7 cellular contexts compared by ENCODE assay signal in genomic region chr3:197950661-197951029, GRCh38. TPM values are rescaled to one million over a fixed set of nuclear protein-coding genes. Genes with fewer than 3 reads are reported as not detected.
DNase-seq lines count a peak whose midpoint lies in the region; ATAC-seq and TF ChIP-seq lines count a peak whose summit lies in the region.

No MANE protein-coding gene starts in this region.

- H3K4me1 ChIP-seq in HCT116 (ENCODE audit: control insufficient read depth in 1 of 2, insufficient read depth in 2 of 2, low read length in 2 of 2) (peaks cover 11 to 20% of the 10 kb centered on the region in 2 experiments; a peak in 3 of 4 replicates), hepatocyte (ENCODE audit: insufficient read depth) (peaks cover 27% of the 10 kb centered on the region)

- H3K36me3 ChIP-seq in HCT116 (ENCODE audit: control insufficient read depth in 1 of 2, insufficient read depth in 2 of 2, low read length in 2 of 2) (peaks cover 39 to 53% of the 10 kb centered on the region in 2 experiments; a peak in 3 of 4 replicates), hepatocyte (replicated peaks; ENCODE audit: insufficient read depth, low read depth) (peaks cover 6% of the 10 kb centered on the region)

- H3K27me3 Mint-ChIP-seq in WTC11 (ENCODE audit: low read depth): no peaks in the 10 kb centered on the region

- H3K4me3 Mint-ChIP-seq in WTC11: peak overlapping the region; percentile 97

- POLR2A ChIA-PET in HCT116 (lab: Charles Lee) (no interaction called here), WTC11 (lab: Charles Lee) (no interaction called here)

- CTCF ChIA-PET in HCT116 (lab: Charles Lee): no interaction called here
- CTCF ChIA-PET in WTC11 (lab: Charles Lee): interaction anchor here (1.6 kb wide), 1 partner anchor 24 kb away, joined by 3 read pairs; no protein-coding TSS in a partner anchor

- H3K9me3 ChIP-seq in HCT116 (ENCODE audit: control insufficient read depth in 1 of 2, insufficient read depth in 1 of 2, low read depth in 1 of 2, low read length in 2 of 2): no peaks in the 10 kb centered on the region
- no peaks in the 10 kb centered on the region for H3K9me3 ChIP-seq in hepatocyte (ENCODE audit: low read depth)

- peaks cover 57% of the 10 kb centered on the region for H3K79me2 ChIP-seq in HCT116 (ENCODE audit: insufficient read depth, low read length)
- peaks cover 43% of the 10 kb centered on the region for H3K79me2 ChIP-seq in hepatocyte

- H3K27me3 ChIP-seq in HCT116 (ENCODE audit: insufficient read depth, low read length): no peaks in the 10 kb centered on the region
- no peaks in the 10 kb centered on the region for H3K27me3 ChIP-seq in hepatocyte

- no peak for TF ChIP-seq RAD21 in HCT116 (IDR thresholded peaks at IDR 0.05; ENCODE audit: low read depth)

- H3K4me1 Mint-ChIP-seq in WTC11: peaks cover 32% of the 10 kb centered on the region

- no TSS peak for BruUV-seq in HCT116 (replicated peaks; lab: Mats Ljungman, UMichigan)

- intact Hi-C loops in HCT116 (cut with micrococcal nuclease): no loop called here

- H3K9me2 ChIP-seq in HCT116 (ENCODE audit: insufficient read depth): no peaks in the 10 kb centered on the region
- H3K9me2 ChIP-seq in hepatocyte (replicated peaks; ENCODE audit: insufficient read depth): no peaks in the 10 kb centered on the region

- ATAC-seq in HCT116: no peak
- ATAC-seq in WTC11: no peak
- ATAC-seq in GM18505 (IDR thresholded peaks at IDR 0.05; ENCODE audit: unreplicated experiment): no peak

- TF ChIP-seq POLR2A in HCT116 (IDR thresholded peaks at IDR 0.05; ENCODE audit: borderline replicate concordance, extremely low read depth, insufficient read depth, insufficient read length) (no peak), GM18505 (IDR thresholded peaks at IDR 0.05; ENCODE audit: borderline replicate concordance, extremely low read depth, insufficient read depth, insufficient read length) (no peak)

- H3K27ac ChIP-seq in HCT116 (ENCODE audit: low read depth, low read length) (peak overlapping the region; percentile 58), hepatocyte (peak overlapping the region; percentile 82)

- H4K20me1 ChIP-seq in HCT116 (ENCODE audit: insufficient read depth): peaks cover 24% of the 10 kb centered on the region; the same call in 1 of the 2 replicates
- H4K20me1 ChIP-seq in hepatocyte (ENCODE audit: insufficient read depth, poor library complexity, severe bottlenecking): peaks cover 47% of the 10 kb centered on the region

- peaks cover 54% of the 10 kb centered on the region for H3K36me3 Mint-ChIP-seq in WTC11

- DNase-seq in HCT116 (ENCODE audit: low read depth, low spot score): no peak
- DNase-seq in WTC11 (ENCODE audit: low spot score): no peak
- no peak for DNase-seq in hepatocyte (ENCODE audit: low spot score)
- peak; percentile 10 for DNase-seq in smooth muscle cell of the brain vasculature (ENCODE audit: low read depth, low spot score)
- no peak for DNase-seq in LoVo (ENCODE audit: low spot score)
- no peak for DNase-seq in NCI-H2171 treated with DMSO at 0.1 percent for 48 hours (lab: John Stamatoyannopoulos, UW)

- RAD21 ChIA-PET in HCT116 (lab: Charles Lee; ENCODE audit: low non-redundant PET in 1 of 2, low total read pairs in 2 of 2, uncharacterized antibody in 2 of 2, unreplicated experiment in 2 of 2): no interaction called here

- 0% methylated on average over 10 of the region's 10 CpGs for WGBS in hepatocyte (ENCODE audit: low lambda C conversion rate, missing lambda C conversion rate)

- H3K27ac Mint-ChIP-seq in WTC11: peak overlapping the region; percentile 100

- TF ChIP-seq CTCF in HCT116 (IDR thresholded peaks at IDR 0.05 in 2 of 3, conservative IDR thresholded peaks at IDR 0.05 in 1 of 3; ENCODE audit: borderline replicate concordance in 1 of 3, insufficient read depth in 1 of 3, low read depth in 2 of 3, low read length in 2 of 3) (no peak), WTC11 (IDR thresholded peaks at IDR 0.05) (no peak), hepatocyte (IDR thresholded peaks at IDR 0.05; ENCODE audit: poor library complexity) (no peak)

- H3K4me3 ChIP-seq in HCT116 (replicated peaks in 1 of 2; ENCODE audit: low read depth in 1 of 2, low read length in 2 of 2) (peak overlapping the region; percentile 77 to 89), hepatocyte (peak overlapping the region; percentile 91)

- H3K4me2 ChIP-seq in HCT116 (ENCODE audit: low read length) (peak overlapping the region; percentile 88), hepatocyte (peak overlapping the region; percentile 94)

- H3K9ac ChIP-seq in HCT116 (ENCODE audit: low read length): peak overlapping the region; percentile 95

- no peak overlapping the region for H2AFZ ChIP-seq in HCT116 (ENCODE audit: low read depth, low read length, poor library complexity, severe bottlenecking)
- H2AFZ ChIP-seq in hepatocyte: peak overlapping the region; percentile 29

- H3K9me3 Mint-ChIP-seq in WTC11: no peaks in the 10 kb centered on the region

TF ChIP-seq in HCT116, 20 proteins besides CTCF, POLR2A, EP300 and RAD21:
- TF ChIP-seq EZH2 (IDR thresholded peaks at IDR 0.05) (no peak), TCF7L2 (IDR thresholded peaks at IDR 0.05; ENCODE audit: borderline replicate concordance, extremely low read depth, insufficient read depth, insufficient read length) (no peak), YY1 (IDR thresholded peaks at IDR 0.05; ENCODE audit: extremely low read depth, insufficient replicate concordance, low read depth, low read length) (no peak), ZBTB33 (IDR thresholded peaks at IDR 0.05; ENCODE audit: extremely low read depth, insufficient replicate concordance, low read length) (no peak), EGR1 (IDR thresholded peaks at IDR 0.05; ENCODE audit: low read depth) (no peak), ELF1 (IDR thresholded peaks at IDR 0.05; ENCODE audit: borderline replicate concordance, low read depth) (no peak), CEBPB (IDR thresholded peaks at IDR 0.05; ENCODE audit: low read depth) (no peak), SRF (IDR thresholded peaks at IDR 0.05; ENCODE audit: low read depth) (no peak), SP1 (IDR thresholded peaks at IDR 0.05; ENCODE audit: low read depth) (no peak), POLR2AphosphoS5 (IDR thresholded peaks at IDR 0.05; ENCODE audit: low read depth, low read length) (no peak), CBX3 (IDR thresholded peaks at IDR 0.05; ENCODE audit: low read depth) (no peak), ZFX (IDR thresholded peaks at IDR 0.05) (no peak)
TF ChIP-seq in HCT116: peak in this region for 0.

TF ChIP-seq in WTC11, 78 proteins besides CTCF, POLR2A, EP300 and RAD21 (continues in another document):
- no peak for TF ChIP-seq ZNF423 (CRISPR knock-in tag; IDR thresholded peaks at IDR 0.05)
- no peak for TF ChIP-seq CDX4 (CRISPR knock-in tag; IDR thresholded peaks at IDR 0.05; ENCODE audit: borderline replicate concordance)
- no peak for TF ChIP-seq ZNF219 (CRISPR knock-in tag; IDR thresholded peaks at IDR 0.05; ENCODE audit: borderline replicate concordance)
- TF ChIP-seq HMGXB4 (CRISPR knock-in tag; IDR thresholded peaks at IDR 0.05): no peak
- no peak for TF ChIP-seq ZNF317 (CRISPR knock-in tag; IDR thresholded peaks at IDR 0.05; ENCODE audit: borderline replicate concordance, low read depth)
- no peak for TF ChIP-seq ZBTB43 (CRISPR knock-in tag; IDR thresholded peaks at IDR 0.05)
- TF ChIP-seq CREB1 (CRISPR knock-in tag; IDR thresholded peaks at IDR 0.05): no peak

RNA-seq across cellular contexts. Expression of gene RPL35A, which starts 0.7 kb away (rescaled TPM):
- total RNA-seq in HCT116 (2021; ENCODE audit: unreplicated experiment): 1,465 TPM
- 1,622 and 1,968 TPM in 2 replicates for polyA plus RNA-seq in HCT116 (2012)
- total RNA-seq in WTC11 (2021): 1,384 to 1,463 TPM (median 1,429 TPM) in 3 replicates
- 743 and 1,122 TPM in 2 replicates for total RNA-seq in hepatocyte
- polyA plus RNA-seq in hepatocyte: 693 and 715 TPM in 2 replicates

RNA-seq across cellular contexts. Expression of gene LMLN, which starts 9.4 kb away (rescaled TPM):
- total RNA-seq in HCT116 (2021; ENCODE audit: unreplicated experiment): 7.2 TPM
- 2.9 and 3.5 TPM in 2 replicates for polyA plus RNA-seq in HCT116 (2012)
- 3.6 to 5.2 TPM (median 4.2 TPM) in 3 replicates for total RNA-seq in WTC11 (2021)
- total RNA-seq in hepatocyte: 2.6 and 4.5 TPM in 2 replicates
- 1.4 and 4.3 TPM in 2 replicates for polyA plus RNA-seq in hepatocyte
